In genomic region chr16:11727945-11728543, GRCh38 we compare ENCODE assay signal across 1 cellular context.
TF ChIP-seq lines count a peak whose summit lies in the region.

No MANE protein-coding gene starts in this region.

TF ChIP-seq in SK-N-SH, 30 proteins besides CTCF, POLR2A, EP300 and RAD21:
- TF ChIP-seq REST (IDR thresholded peaks at IDR 0.05; ENCODE audit: low read depth, low read length): no peak
